8 cellular contexts compared by ENCODE assay signal in genomic region chr5:132495672-132496630, GRCh38. TPM values are rescaled to one million over a fixed set of nuclear protein-coding genes. Genes with fewer than 3 reads are reported as not detected.
DNase-seq lines count a peak whose midpoint lies in the region; ATAC-seq and TF ChIP-seq lines count a peak whose summit lies in the region.

No MANE protein-coding gene starts in this region.

- H3K27me3 ChIP-seq in DOHH2 (ENCODE audit: control insufficient read depth, low read length) (peaks cover 53% of the 10 kb centered on the region), GM23338 (ENCODE audit: insufficient read depth) (peaks cover 29% of the 10 kb centered on the region), neural progenitor cell (peaks cover 40% of the 10 kb centered on the region), subcutaneous abdominal adipose tissue (ENCODE audit: control insufficient read depth in 5 of 5, insufficient read depth in 4 of 5, low read length in 5 of 5) (no peaks in the 10 kb centered on the region)

- H3F3A ChIP-seq in DOHH2 (ENCODE audit: control insufficient read depth, insufficient read depth) (peaks cover 4% of the 10 kb centered on the region), GM23338 (replicated peaks; ENCODE audit: low read depth) (peaks cover 5% of the 10 kb centered on the region; the same call in 1 of the 2 replicates), neural progenitor cell (ENCODE audit: low read depth) (peaks cover 15% of the 10 kb centered on the region)

- H3K36me3 Mint-ChIP-seq in GM23338 (ENCODE audit: low read depth), result no peaks in the 10 kb centered on the region
- no peaks in the 10 kb centered on the region for H3K36me3 Mint-ChIP-seq in neural progenitor cell

- no peaks in the 10 kb centered on the region for H3K9me2 ChIP-seq in DOHH2 (replicated peaks; ENCODE audit: control insufficient read depth, low read length)
- H3K9me2 ChIP-seq in GM23338 (ENCODE audit: insufficient read depth), result no peaks in the 10 kb centered on the region; the same call in 1 of the 2 replicates

- H3K4me2 ChIP-seq in DOHH2 (ENCODE audit: low read length), result peak overlapping the region; percentile 81
- H3K4me2 ChIP-seq in GM23338, result peak overlapping the region; percentile 92
- H3K4me2 ChIP-seq in neural progenitor cell, result peak overlapping the region; percentile 89

- peak; percentile 67 for ATAC-seq in GM23338

- no peaks in the 10 kb centered on the region for H3K9me3 ChIP-seq in DOHH2 (ENCODE audit: control insufficient read depth, insufficient read depth, low read length)
- H3K9me3 ChIP-seq in neural progenitor cell (ENCODE audit: low read depth), result no peaks in the 10 kb centered on the region
- no peaks in the 10 kb centered on the region for H3K9me3 ChIP-seq in subcutaneous abdominal adipose tissue (ENCODE audit: control insufficient read depth in 5 of 5, low read length in 5 of 5)

- H3K9me3 Mint-ChIP-seq in GM23338 (no peaks in the 10 kb centered on the region), neural progenitor cell (no peaks in the 10 kb centered on the region)

- H3K4me1 ChIP-seq in DOHH2 (ENCODE audit: control insufficient read depth, low read length) (peaks cover 41% of the 10 kb centered on the region), GM23338 (ENCODE audit: insufficient read depth) (peaks cover 17% of the 10 kb centered on the region), neural progenitor cell (no peaks in the 10 kb centered on the region), subcutaneous abdominal adipose tissue (ENCODE audit: control insufficient read depth in 5 of 5, insufficient read depth in 5 of 5, low read length in 5 of 5) (peaks cover 23 to 55% (median 45%) of the 10 kb centered on the region in 5 donors)

- H3K9ac ChIP-seq in neural progenitor cell (no peak overlapping the region), subcutaneous abdominal adipose tissue (ENCODE audit: low read length in 5 of 5) (peak overlapping the region; percentile 76 to 91 (median 84))

- H3K27ac ChIP-seq in DOHH2 (ENCODE audit: low read depth, low read length) (peak overlapping the region; percentile 37; the same call in 1 of the 2 replicates), GM23338 (ENCODE audit: low read depth) (peak overlapping the region; percentile 79; the same call in 1 of the 2 replicates), neural progenitor cell (no peak overlapping the region), subcutaneous abdominal adipose tissue (ENCODE audit: low read depth, low read length) (peak overlapping the region; percentile 98)

- H3K4me1 Mint-ChIP-seq in GM23338 (peaks cover 17% of the 10 kb centered on the region), neural progenitor cell (peaks cover 13% of the 10 kb centered on the region)

- H3K4me3 ChIP-seq in DOHH2 (ENCODE audit: low read length) (peak overlapping the region; percentile 75), GM23338 (peak overlapping the region; percentile 97), foreskin fibroblast (ENCODE audit: low read depth in 1 of 2, low read length in 2 of 2) (peak overlapping the region; percentile 54 to 80), neural progenitor cell (peak overlapping the region; percentile 58), subcutaneous abdominal adipose tissue (ENCODE audit: low read depth in 1 of 5, low read length in 5 of 5) (peak overlapping the region; percentile 65 to 88 (median 83))

- H3K36me3 ChIP-seq in DOHH2 (ENCODE audit: control insufficient read depth, low read length) (no peaks in the 10 kb centered on the region), GM23338 (ENCODE audit: insufficient read depth) (no peaks in the 10 kb centered on the region), neural progenitor cell (no peaks in the 10 kb centered on the region), subcutaneous abdominal adipose tissue (ENCODE audit: control insufficient read depth in 5 of 5, insufficient read depth in 5 of 5, low read length in 5 of 5) (no peaks in the 10 kb centered on the region)

- H3K27me3 Mint-ChIP-seq in GM23338 (ENCODE audit: insufficient read depth, low read depth, poor library complexity), result peaks cover 19% of the 10 kb centered on the region
- peaks cover 28% of the 10 kb centered on the region for H3K27me3 Mint-ChIP-seq in neural progenitor cell (ENCODE audit: insufficient read depth, low read depth)

- peak overlapping the region; percentile 88 for H3K4me3 Mint-ChIP-seq in GM23338
- H3K4me3 Mint-ChIP-seq in neural progenitor cell, result peak overlapping the region; percentile 89

- peak overlapping the region; percentile 98 for H2AFZ ChIP-seq in GM23338
- H2AFZ ChIP-seq in neural progenitor cell (replicated peaks), result peak overlapping the region; percentile 58

- H3K79me2 ChIP-seq in DOHH2 (ENCODE audit: control insufficient read depth, low read length) (no peaks in the 10 kb centered on the region), GM23338 (replicated peaks; ENCODE audit: insufficient read depth) (no peaks in the 10 kb centered on the region), neural progenitor cell (ENCODE audit: low read depth) (no peaks in the 10 kb centered on the region)

- H4K20me1 ChIP-seq in DOHH2 (ENCODE audit: control insufficient read depth, insufficient read depth, low read depth, low read length), result no peaks in the 10 kb centered on the region
- H4K20me1 ChIP-seq in GM23338 (replicated peaks; ENCODE audit: insufficient read depth), result no peaks in the 10 kb centered on the region
- no peaks in the 10 kb centered on the region for H4K20me1 ChIP-seq in neural progenitor cell (ENCODE audit: low read depth)

- H3K27ac Mint-ChIP-seq in GM23338 (peak overlapping the region; percentile 93), neural progenitor cell (no peak overlapping the region)

- TF ChIP-seq CTCF in DOHH2 (IDR thresholded peaks at IDR 0.05; ENCODE audit: low read depth, low read length, poor library complexity, severe bottlenecking), result no peak
- TF ChIP-seq CTCF in GM23338 (conservative IDR thresholded peaks at IDR 0.05; ENCODE audit: low read depth in 2 of 2), result no peak
- no peak for TF ChIP-seq CTCF in foreskin fibroblast (IDR thresholded peaks at IDR 0.05; ENCODE audit: low read depth, low read length)
- no peak for TF ChIP-seq CTCF in neural progenitor cell (IDR thresholded peaks at IDR 0.05)

- DNase-seq in GM23338 (ENCODE audit: low spot score) (peak; percentile 90), LoVo (ENCODE audit: low spot score) (peak; percentile 98), SHP77 (lab: John Stamatoyannopoulos, UW) (peak; percentile 80 to 88), activated gamma-delta T cell treated with Interleukin-2 at 50 U/mL for 16 hours (peak; percentile 86), foreskin fibroblast (peak; percentile 86 to 95), neural progenitor cell (ENCODE audit: low spot score) (peak; percentile 80)

TF ChIP-seq in GM23338, 12 proteins besides CTCF, POLR2A, EP300 and RAD21 (continues in another document):
- TF ChIP-seq CREB1 (CRISPR knock-in tag; IDR thresholded peaks at IDR 0.05; ENCODE audit: low read depth) (no peak), JUNB (IDR thresholded peaks at IDR 0.05; ENCODE audit: unreplicated experiment) (no peak), STAT1 (IDR thresholded peaks at IDR 0.05; ENCODE audit: unreplicated experiment) (no peak)

RNA-seq across cellular contexts. Expression of gene IRF1, which starts 5.4 kb away (rescaled TPM):
- total RNA-seq in GM23338 (2014; rRNA removed; shearing (Covaris generic)), result 6.4 and 6.9 TPM in 2 replicates
- polyA plus RNA-seq in GM23338 (2016; fragmentation: Nextera tagmentation; extraction: Ambion mirVana), result 8.6 and 9.1 TPM in 2 replicates
- total RNA-seq in neural progenitor cell (ENCODE audit: low replicate concordance), result 3.7 and 7.1 TPM in 2 replicates

RNA-seq across cellular contexts. Expression of gene IL5, which starts 47.4 kb away (rescaled TPM):
- not detected in 2 replicates for total RNA-seq in GM23338 (2014; rRNA removed; shearing (Covaris generic))
- not detected in 2 replicates for polyA plus RNA-seq in GM23338 (2016; fragmentation: Nextera tagmentation; extraction: Ambion mirVana)
- not detected in 2 replicates for total RNA-seq in neural progenitor cell (ENCODE audit: low replicate concordance)
